Comparison of ENCODE assay signal across 11 cellular contexts in the genomic region with DNA sequence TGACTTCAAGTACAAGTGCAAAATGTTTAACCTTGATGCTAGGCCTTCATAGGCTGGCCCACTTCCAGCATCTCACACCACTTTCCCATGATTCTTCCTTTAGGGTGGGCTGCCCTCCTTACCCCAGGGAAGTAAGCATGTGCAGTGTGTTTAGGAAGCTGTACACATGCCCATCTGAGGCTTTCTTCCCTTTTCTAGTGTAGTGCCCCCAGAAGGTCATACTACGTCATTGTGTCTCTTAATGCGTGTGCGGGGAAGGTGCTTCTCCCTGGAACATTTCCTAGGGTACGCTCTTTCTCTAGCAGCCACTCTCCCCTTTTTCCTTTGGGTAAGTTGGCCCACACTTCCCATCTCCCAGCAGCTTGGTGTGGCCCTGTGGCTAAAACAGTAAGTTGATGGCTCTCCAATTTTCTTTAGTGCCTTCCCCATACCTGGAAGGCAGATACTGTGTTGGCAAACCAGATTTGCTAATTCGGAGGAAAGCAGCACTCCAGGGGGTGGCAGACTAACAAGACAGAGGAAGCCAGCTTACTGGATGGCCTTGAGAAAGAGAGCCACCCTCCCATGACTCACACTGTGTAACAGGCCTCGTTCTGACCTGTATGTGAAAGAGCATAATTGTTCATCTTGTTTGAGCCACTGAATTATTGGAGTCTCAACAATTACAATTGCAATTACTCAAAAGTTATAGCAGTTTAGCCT. TPM values are rescaled to one million over a fixed set of nuclear protein-coding genes. Genes with fewer than 3 reads are reported as not detected.
DNase-seq lines count a peak whose midpoint lies in the region; ATAC-seq, FAIRE-seq and TF ChIP-seq lines count a peak whose summit lies in the region.
"Had no signal": no experiment of that assay in that cellular context is flagged by ENCODE, and none has a peak within 500 bp of the region (broad histone marks: within the 10 kb centered on the region; RNA-seq: fewer than 3 reads in every experiment).

No MANE protein-coding gene starts in this region.

- H3K27ac Mint-ChIP-seq in activated naive CD4-positive, alpha-beta T cell treated with anti-CD3 and anti-CD28 coated beads, Interleukin-2, amount 50 U/mL, for 72 hours = no peak overlapping the region
- H3K27ac Mint-ChIP-seq in activated naive CD4-positive, alpha-beta T cell treated with anti-CD3 and anti-CD28 coated beads, Interleukin-2, amount 10 ng/mL, durations not matched to agents 7 days and 5 days = no peak overlapping the region
- H3K27ac Mint-ChIP-seq: natural killer cell had no signal

- no peaks in the 10 kb centered on the region for H3K9me2 ChIP-seq in hepatocyte (replicated peaks; ENCODE audit: insufficient read depth)

- no peak overlapping the region for H3K9ac ChIP-seq in kidney (ENCODE audit: low read length in 2 of 2)

- 69% methylated on average over 6 of the region's 6 CpGs for WGBS in hepatocyte (ENCODE audit: low lambda C conversion rate, missing lambda C conversion rate)
- 76% methylated on average over 6 of the region's 6 CpGs for WGBS in esophagus muscularis mucosa

- CTCF ChIA-PET in activated naive CD4-positive, alpha-beta T cell treated with anti-CD3 and anti-CD28 coated beads, Interleukin-2, amount 10 ng/mL, durations not matched to agents 7 days and 5 days (lab: Charles Lee) = interaction anchor here (0.5 to 2.3 kb wide), 3 partner anchors 20 to 49 kb away, joined by 3 to 5 read pairs (median 3); no protein-coding TSS in a partner anchor

- in situ Hi-C loops in SK-MEL-5 (cut with HindIII; ENCODE audit: low pct_unique_long_range_greater_than_20kb, low sequenced_read_pairs) = no loop called here

- no peak for DNase-seq in activated naive CD4-positive, alpha-beta T cell treated with anti-CD3 and anti-CD28 coated beads, Interleukin-2, amount 50 U/mL, for 72 hours (ENCODE audit: low spot score in 2 of 2)
- DNase-seq in activated naive CD4-positive, alpha-beta T cell treated with anti-CD3 and anti-CD28 coated beads, Interleukin-2, amount 10 ng/mL, durations not matched to agents 7 days and 5 days = no peak
- peak; percentile 95 for DNase-seq in SK-MEL-5 (ENCODE audit: low read depth, low spot score)
- peak; percentile 70 for DNase-seq in hepatocyte (ENCODE audit: low spot score)
- no peak for DNase-seq in upper lobe of right lung
- no peak for DNase-seq in esophagus muscularis mucosa (ENCODE audit: extremely low spot score)
- no peak for DNase-seq in kidney
- DNase-seq in NCI-H1417 treated with DMSO at 0.1 percent for 48 hours (lab: John Stamatoyannopoulos, UW) = no peak
- DNase-seq: natural killer cell had no signal

- peak; percentile 34 to 66 for ATAC-seq in activated naive CD4-positive, alpha-beta T cell treated with anti-CD3 and anti-CD28 coated beads, Interleukin-2, amount 50 U/mL, for 72 hours
- ATAC-seq in upper lobe of right lung = peak; percentile 86

- H3K4me1 Mint-ChIP-seq in activated naive CD4-positive, alpha-beta T cell treated with anti-CD3 and anti-CD28 coated beads, Interleukin-2, amount 10 ng/mL, durations not matched to agents 7 days and 5 days = no peaks in the 10 kb centered on the region
- H3K4me1 Mint-ChIP-seq: natural killer cell had no signal

- no peak for TF ChIP-seq POLR2A in esophagus muscularis mucosa (IDR thresholded peaks at IDR 0.05; ENCODE audit: low read depth)

- no peak overlapping the region for H3K4me3 Mint-ChIP-seq in activated naive CD4-positive, alpha-beta T cell treated with anti-CD3 and anti-CD28 coated beads, Interleukin-2, amount 10 ng/mL, durations not matched to agents 7 days and 5 days
- H3K4me3 Mint-ChIP-seq: natural killer cell had no signal

- no peaks in the 10 kb centered on the region for H3K79me2 ChIP-seq in hepatocyte

- H3K27ac ChIP-seq in hepatocyte = peak overlapping the region; percentile 37
- H3K27ac ChIP-seq in upper lobe of right lung = no peak overlapping the region
- H3K27ac ChIP-seq in esophagus muscularis mucosa (replicated peaks in 1 of 4) = peak overlapping the region in 1 of 4 donors; percentile 2
- H3K27ac ChIP-seq in kidney (ENCODE audit: low read depth in 2 of 2, low read length in 2 of 2) = no peak overlapping the region
- H3K27ac ChIP-seq: vagina had no signal

- H3K4me3 ChIP-seq in hepatocyte (no peak overlapping the region), upper lobe of right lung (no peak overlapping the region), esophagus muscularis mucosa (no peak overlapping the region), kidney (ENCODE audit: low read length in 2 of 2) (no peak overlapping the region)
- H3K4me3 ChIP-seq: vagina had no signal

- TF ChIP-seq CTCF in hepatocyte (IDR thresholded peaks at IDR 0.05; ENCODE audit: poor library complexity) (no peak), upper lobe of right lung (IDR thresholded peaks at IDR 0.05) (no peak), esophagus muscularis mucosa (IDR thresholded peaks at IDR 0.05) (no peak), kidney (IDR thresholded peaks at IDR 0.05; ENCODE audit: borderline replicate concordance, extremely low read depth, insufficient read depth) (no peak)

- intact Hi-C loops in upper lobe of right lung (cut with DNase I) (no loop called here), esophagus muscularis mucosa (cut with DNase I) (no loop called here), kidney (cut with DNase I) (no loop called here)

- H3K36me3 ChIP-seq in hepatocyte (replicated peaks; ENCODE audit: insufficient read depth, low read depth) = no peaks in the 10 kb centered on the region
- no peaks in the 10 kb centered on the region for H3K36me3 ChIP-seq in upper lobe of right lung
- no peaks in the 10 kb centered on the region for H3K36me3 ChIP-seq in esophagus muscularis mucosa
- H3K36me3 ChIP-seq in kidney (ENCODE audit: control insufficient read depth in 1 of 2, insufficient read depth in 2 of 2, low read length in 2 of 2) = no peaks in the 10 kb centered on the region
- H3K36me3 ChIP-seq: vagina had no signal

- no peak for TF ChIP-seq EP300 in esophagus muscularis mucosa (IDR thresholded peaks at IDR 0.05)

- no peaks in the 10 kb centered on the region for H4K20me1 ChIP-seq in hepatocyte (ENCODE audit: insufficient read depth, poor library complexity, severe bottlenecking)

- H3K9me3 Mint-ChIP-seq in activated naive CD4-positive, alpha-beta T cell treated with anti-CD3 and anti-CD28 coated beads, Interleukin-2, amount 50 U/mL, for 72 hours = no peaks in the 10 kb centered on the region
- H3K9me3 Mint-ChIP-seq in activated naive CD4-positive, alpha-beta T cell treated with anti-CD3 and anti-CD28 coated beads, Interleukin-2, amount 10 ng/mL, durations not matched to agents 7 days and 5 days = no peaks in the 10 kb centered on the region
- H3K9me3 Mint-ChIP-seq: natural killer cell had no signal

- peaks cover 32% of the 10 kb centered on the region for H3K27me3 Mint-ChIP-seq in activated naive CD4-positive, alpha-beta T cell treated with anti-CD3 and anti-CD28 coated beads, Interleukin-2, amount 10 ng/mL, durations not matched to agents 7 days and 5 days

- H3K4me2 ChIP-seq in hepatocyte = no peak overlapping the region

- H3K36me3 Mint-ChIP-seq in activated naive CD4-positive, alpha-beta T cell treated with anti-CD3 and anti-CD28 coated beads, Interleukin-2, amount 50 U/mL, for 72 hours = no peaks in the 10 kb centered on the region
- no peaks in the 10 kb centered on the region for H3K36me3 Mint-ChIP-seq in activated naive CD4-positive, alpha-beta T cell treated with anti-CD3 and anti-CD28 coated beads, Interleukin-2, amount 10 ng/mL, durations not matched to agents 7 days and 5 days
- H3K36me3 Mint-ChIP-seq: natural killer cell had no signal

- H3K9me3 ChIP-seq in hepatocyte (ENCODE audit: low read depth) (no peaks in the 10 kb centered on the region), upper lobe of right lung (no peaks in the 10 kb centered on the region), esophagus muscularis mucosa (no peaks in the 10 kb centered on the region), kidney (ENCODE audit: control insufficient read depth in 1 of 2, low read length in 2 of 2) (no peaks in the 10 kb centered on the region)
- H3K9me3 ChIP-seq: vagina had no signal

- H3K27me3 ChIP-seq in hepatocyte (no peaks in the 10 kb centered on the region), upper lobe of right lung (no peaks in the 10 kb centered on the region), esophagus muscularis mucosa (peaks cover 0 to 6% (median 0%) of the 10 kb centered on the region in 4 donors)
- H3K27me3 ChIP-seq: vagina had no signal

- no peak overlapping the region for H2AFZ ChIP-seq in hepatocyte

- H3K4me1 ChIP-seq in hepatocyte (ENCODE audit: insufficient read depth) (no peaks in the 10 kb centered on the region), upper lobe of right lung (no peaks in the 10 kb centered on the region), esophagus muscularis mucosa (no peaks in the 10 kb centered on the region), kidney (ENCODE audit: control insufficient read depth in 1 of 2, insufficient read depth in 1 of 2, low read depth in 1 of 2, low read length in 2 of 2) (no peaks in the 10 kb centered on the region)
- H3K4me1 ChIP-seq: vagina had no signal

- no peak for FAIRE-seq in kidney (lab: Jason Lieb, UNC)
- FAIRE-seq: D721Med had no signal

RNA-seq across cellular contexts. Expression of gene SULT6B1, which starts 1.1 kb away (rescaled TPM):
- total RNA-seq in activated naive CD4-positive, alpha-beta T cell treated with anti-CD3 and anti-CD28 coated beads, Interleukin-2, amount 50 U/mL, for 72 hours = not detected
- not detected in 2 replicates for total RNA-seq in SK-MEL-5 (2014; rRNA removed; shearing (Covaris generic))
- polyA plus RNA-seq in SK-MEL-5 (2015; cell fraction: cytosol; rRNA removed) = not detected in 2 replicates
- not detected in 2 replicates for polyA plus RNA-seq in SK-MEL-5 (2015; cell fraction: nucleus; rRNA removed)
- total RNA-seq in hepatocyte (not detected in 2 replicates), upper lobe of right lung (not detected), esophagus muscularis mucosa (not detected), kidney (not detected)
- polyA plus RNA-seq in hepatocyte (not detected in 2 replicates), kidney (ENCODE audit: insufficient read depth, low read depth, low replicate concordance) (not detected)
- total RNA-seq: natural killer cell, vagina had no signal

RNA-seq across cellular contexts. Expression of gene CEBPZOS, which starts 6.7 kb away (rescaled TPM):
- total RNA-seq in activated naive CD4-positive, alpha-beta T cell treated with anti-CD3 and anti-CD28 coated beads, Interleukin-2, amount 50 U/mL, for 72 hours = 10 to 100 TPM; 29.1 to 46.9 TPM
- 36.3 and 43.7 TPM in 2 replicates for total RNA-seq in SK-MEL-5 (2014; rRNA removed; shearing (Covaris generic))
- polyA plus RNA-seq in SK-MEL-5 (2015; cell fraction: cytosol; rRNA removed) = 77.3 and 78.8 TPM in 2 replicates
- 50.7 and 55.9 TPM in 2 replicates for polyA plus RNA-seq in SK-MEL-5 (2015; cell fraction: nucleus; rRNA removed)
- total RNA-seq in hepatocyte (11.0 and 14.8 TPM in 2 replicates), upper lobe of right lung (38.8 TPM), esophagus muscularis mucosa (10 to 100 TPM; 25.2 to 31.6 (median 28.2) TPM), kidney (38.3 TPM)
- polyA plus RNA-seq in hepatocyte (13.7 and 17.1 TPM in 2 replicates), kidney (ENCODE audit: insufficient read depth, low read depth, low replicate concordance) (60.7 TPM)

RNA-seq across cellular contexts. Expression of gene EIF2AK2, which starts 32.8 kb away (rescaled TPM):
- total RNA-seq in activated naive CD4-positive, alpha-beta T cell treated with anti-CD3 and anti-CD28 coated beads, Interleukin-2, amount 50 U/mL, for 72 hours = 10 to 100 TPM; 32.0 to 68.6 TPM
- 22.5 and 29.1 TPM in 2 replicates for total RNA-seq in SK-MEL-5 (2014; rRNA removed; shearing (Covaris generic))
- polyA plus RNA-seq in SK-MEL-5 (2015; cell fraction: cytosol; rRNA removed) = 21.3 and 31.2 TPM in 2 replicates
- 19.2 and 24.8 TPM in 2 replicates for polyA plus RNA-seq in SK-MEL-5 (2015; cell fraction: nucleus; rRNA removed)
- 35.6 and 38.4 TPM in 2 replicates for total RNA-seq in hepatocyte
- polyA plus RNA-seq in hepatocyte = 22.2 and 27.8 TPM in 2 replicates
- total RNA-seq in upper lobe of right lung = 57.1 TPM
- 10 to 100 TPM; 23.7 to 28.4 (median 27.8) TPM for total RNA-seq in esophagus muscularis mucosa
- total RNA-seq in kidney = 37.6 TPM
- polyA plus RNA-seq in kidney (ENCODE audit: insufficient read depth, low read depth, low replicate concordance) = 6.4 TPM

RNA-seq across cellular contexts. Expression of gene CEBPZ, which starts 41.8 kb away (rescaled TPM):
- total RNA-seq in activated naive CD4-positive, alpha-beta T cell treated with anti-CD3 and anti-CD28 coated beads, Interleukin-2, amount 50 U/mL, for 72 hours = 10 to 100 TPM; 60.6 to 79.1 TPM
- total RNA-seq in SK-MEL-5 (2014; rRNA removed; shearing (Covaris generic)) = 118 and 122 TPM in 2 replicates
- polyA plus RNA-seq in SK-MEL-5 (2015; cell fraction: cytosol; rRNA removed) = 49.2 and 73.8 TPM in 2 replicates
- polyA plus RNA-seq in SK-MEL-5 (2015; cell fraction: nucleus; rRNA removed) = 102 and 143 TPM in 2 replicates
- total RNA-seq in hepatocyte (40.3 and 49.7 TPM in 2 replicates), upper lobe of right lung (47.7 TPM), esophagus muscularis mucosa (10 to 100 TPM; 22.4 to 34.5 (median 30.0) TPM), kidney (55.9 TPM)
- polyA plus RNA-seq in hepatocyte (15.4 and 21.5 TPM in 2 replicates), kidney (ENCODE audit: insufficient read depth, low read depth, low replicate concordance) (45.5 TPM)

RNA-seq across cellular contexts. Expression of gene NDUFAF7, which starts 41.9 kb away (rescaled TPM):
- total RNA-seq in activated naive CD4-positive, alpha-beta T cell treated with anti-CD3 and anti-CD28 coated beads, Interleukin-2, amount 50 U/mL, for 72 hours = 10 to 100 TPM; 21.7 to 26.5 TPM
- total RNA-seq in SK-MEL-5 (2014; rRNA removed; shearing (Covaris generic)) = 28.7 and 31.0 TPM in 2 replicates
- 20.3 and 21.1 TPM in 2 replicates for polyA plus RNA-seq in SK-MEL-5 (2015; cell fraction: cytosol; rRNA removed)
- 155 and 221 TPM in 2 replicates for polyA plus RNA-seq in SK-MEL-5 (2015; cell fraction: nucleus; rRNA removed)
- total RNA-seq in hepatocyte (14.7 and 17.7 TPM in 2 replicates), upper lobe of right lung (16.7 TPM), esophagus muscularis mucosa (10 to 100 TPM; 12.3 to 16.3 (median 13.4) TPM), kidney (15.1 TPM)
- polyA plus RNA-seq in hepatocyte (11.8 and 17.1 TPM in 2 replicates), kidney (ENCODE audit: insufficient read depth, low read depth, low replicate concordance) (13.1 TPM)

Comparison
In these comparisons a context has a peak if more than half of its experiments do, and no peak if none do; other contexts are left out.
1. DNase-seq: peak in SK-MEL-5 (single experiment) and hepatocyte (single experiment); none in activated naive CD4-positive, alpha-beta T cell treated with anti-CD3 and anti-CD28 coated beads, Interleukin-2, amount 50 U/mL, for 72 hours (0 of 2), activated naive CD4-positive, alpha-beta T cell treated with anti-CD3 and anti-CD28 coated beads, Interleukin-2, amount 10 ng/mL, durations not matched to agents 7 days and 5 days (single experiment), upper lobe of right lung (single experiment), esophagus muscularis mucosa (single experiment), kidney (single experiment) and NCI-H1417 treated with DMSO at 0.1 percent for 48 hours (single experiment).